ENCODE assay signal across 8 cellular contexts in the genomic region with DNA sequence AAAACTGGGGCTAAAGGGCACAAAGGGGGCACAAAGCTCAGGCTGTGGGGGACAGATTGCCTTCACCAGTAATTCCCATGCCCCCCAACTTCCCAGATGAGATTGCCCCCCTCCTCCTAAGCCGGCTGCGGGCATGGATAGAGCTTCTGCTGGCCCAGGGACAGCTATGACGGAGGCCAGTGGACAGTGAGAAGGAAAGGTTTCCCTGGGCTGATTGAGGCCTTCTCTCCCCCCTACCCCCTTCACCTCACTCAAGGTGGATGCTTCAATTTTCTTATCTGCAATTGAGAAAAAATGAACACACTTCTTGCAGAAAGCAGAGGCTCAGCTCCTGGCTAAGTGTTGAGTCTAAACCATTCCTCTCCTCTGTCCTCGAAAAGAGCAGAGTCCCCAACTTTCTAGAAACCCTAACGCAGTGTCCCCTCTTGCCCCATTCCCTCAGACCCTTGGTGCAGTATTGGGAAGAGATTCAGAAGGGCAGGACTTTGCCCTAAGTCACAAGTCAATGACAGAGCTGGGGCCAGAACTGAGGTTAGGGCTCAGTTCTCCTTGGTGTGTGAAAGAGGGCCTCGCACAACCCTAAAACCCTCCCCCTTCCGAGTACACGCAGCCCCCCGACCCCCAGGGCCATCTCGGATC. TPM values are rescaled to one million over a fixed set of nuclear protein-coding genes. Genes with fewer than 3 reads are reported as not detected.
DNase-seq lines count a peak whose midpoint lies in the region; ATAC-seq, FAIRE-seq and TF ChIP-seq lines count a peak whose summit lies in the region.
"Had no signal": no experiment of that assay in that cellular context is flagged by ENCODE, and none has a peak within 500 bp of the region (broad histone marks: within the 10 kb centered on the region; RNA-seq: fewer than 3 reads in every experiment).

No MANE protein-coding gene starts in this region.

- H4K5ac ChIP-seq in IMR-90 (ENCODE audit: low read depth, low read length), result peak overlapping the region; percentile 3

- peaks cover 13% of the 10 kb centered on the region; the same call in 1 of the 2 replicates for H3K9me1 ChIP-seq in IMR-90 (ENCODE audit: insufficient read depth, low read length)
- peaks cover 2% of the 10 kb centered on the region for H3K9me1 ChIP-seq in keratinocyte (ENCODE audit: control insufficient read depth, extremely low read depth, insufficient read depth, low read length)

- TF ChIP-seq RAD21 in IMR-90 (IDR thresholded peaks at IDR 0.05; ENCODE audit: low read length), result no peak

- peaks cover 44% of the 10 kb centered on the region for H3K4me1 Mint-ChIP-seq in astrocyte (ENCODE audit: low read depth, unreplicated experiment)

- H2AK9ac ChIP-seq in IMR-90 (replicated peaks; ENCODE audit: low read depth, low read length, poor library complexity), result peak overlapping the region; percentile 93

- H3K9me3 ChIP-seq in IMR-90 (ENCODE audit: control insufficient read depth, insufficient read depth, low read length), result no peaks in the 10 kb centered on the region
- H3K9me3 ChIP-seq in astrocyte (ENCODE audit: insufficient read depth, low read depth, low read length), result no peaks in the 10 kb centered on the region
- H3K9me3 ChIP-seq in keratinocyte (ENCODE audit: control insufficient read depth, low read depth, low read length), result no peaks in the 10 kb centered on the region
- H3K9me3 ChIP-seq in stomach smooth muscle (ENCODE audit: control insufficient read depth in 2 of 2, low read length in 2 of 2), result no peaks in the 10 kb centered on the region

- no peak for TF ChIP-seq CTCF in IMR-90 (conservative IDR thresholded peaks at IDR 0.05; ENCODE audit: low read depth, low read length)
- TF ChIP-seq CTCF in astrocyte (IDR thresholded peaks at IDR 0.05; ENCODE audit: insufficient read depth, low read depth, low read length), result no peak
- no peak for TF ChIP-seq CTCF in keratinocyte (optimal IDR thresholded peaks at IDR 0.05 in 1 of 3, IDR thresholded peaks at IDR 0.05 in 1 of 3, conservative IDR thresholded peaks at IDR 0.05 in 1 of 3; ENCODE audit: extremely low read depth in 1 of 3, insufficient read depth in 2 of 3, low read length in 3 of 3)

- no peak for FAIRE-seq in astrocyte (lab: Jason Lieb, UNC)
- FAIRE-seq in keratinocyte (lab: Jason Lieb, UNC), result no peak

- H3K4me2 ChIP-seq in IMR-90 (ENCODE audit: low read depth, low read length) (peak overlapping the region; percentile 80), astrocyte (ENCODE audit: low read length) (peak overlapping the region; percentile 95), keratinocyte (ENCODE audit: control insufficient read depth, extremely low read depth, insufficient read depth, low read depth, low read length) (peak overlapping the region; percentile 77)

- in situ Hi-C loops in IMR-90 (cut with MboI; ENCODE audit: low sequenced_read_pairs), result loop anchor here (25.0 kb wide), 1 partner anchor 565 kb away; a partner anchor contains a TSS

- H3K14ac ChIP-seq in IMR-90 (replicated peaks; ENCODE audit: low read depth, low read length), result peak overlapping the region; percentile 94

- DNase-seq in IMR-90 (no peak), astrocyte (ENCODE audit: low read depth) (no peak), keratinocyte (ENCODE audit: low read depth, low spot score) (no peak), cerebellar cortex (ENCODE audit: low spot score) (no peak), activated gamma-delta T cell treated with Interleukin-2 at 50 U/mL for 16 hours (no peak)

- H2BK120ac ChIP-seq in IMR-90 (ENCODE audit: low read depth, low read length), result peak overlapping the region; percentile 33

- H3K27ac Mint-ChIP-seq in astrocyte (ENCODE audit: unreplicated experiment), result peak overlapping the region; percentile 62

- no peaks in the 10 kb centered on the region for H3K36me3 Mint-ChIP-seq in astrocyte (ENCODE audit: low read depth, unreplicated experiment)

- H3K9ac ChIP-seq in IMR-90 (ENCODE audit: low read depth, low read length) (peak overlapping the region; percentile 95), astrocyte (ENCODE audit: low read length) (peak overlapping the region; percentile 99), keratinocyte (ENCODE audit: control insufficient read depth, extremely low read depth, insufficient read depth, low read length) (peak overlapping the region; percentile 99), stomach smooth muscle (ENCODE audit: low read length in 2 of 2) (peak overlapping the region; percentile 95 to 96)

- peaks cover 0 to 53% of the 10 kb centered on the region in 2 experiments; a peak in 3 of 4 replicates for H3K79me1 ChIP-seq in IMR-90 (ENCODE audit: low read depth in 1 of 2, low read length in 2 of 2)

- H2BK5ac ChIP-seq in IMR-90 (ENCODE audit: low read depth, low read length, poor library complexity, severe bottlenecking), result peak overlapping the region; percentile 73

- peaks cover 57% of the 10 kb centered on the region for H3K79me2 ChIP-seq in astrocyte (ENCODE audit: insufficient read depth, low read length)
- peaks cover 57% of the 10 kb centered on the region for H3K79me2 ChIP-seq in keratinocyte (ENCODE audit: control insufficient read depth, insufficient read depth, low read length)

- 0 out of 2 replicates have a peak, but pooled peaks have one; percentile 16 for TF ChIP-seq POLR2A in IMR-90 (IDR thresholded peaks at IDR 0.05; ENCODE audit: low read depth, low read length)

- H4K20me1 ChIP-seq in IMR-90 (ENCODE audit: insufficient read depth, low read length) (peaks cover 35% of the 10 kb centered on the region), astrocyte (ENCODE audit: insufficient read depth, low read length) (peaks cover 36% of the 10 kb centered on the region), keratinocyte (ENCODE audit: control insufficient read depth, extremely low read depth, insufficient read depth, low read length) (peaks cover 8% of the 10 kb centered on the region)

- dilution Hi-C loops in IMR-90 (cut with HindIII; ENCODE audit: low sequenced_read_pairs, unreplicated experiment), result no loop called here
- dilution Hi-C loops in keratinocyte (cut with MboI; ENCODE audit: extremely low pct_ligation_motif_present, low sequenced_read_pairs), result no loop called here

- CTCF ChIA-PET in IMR-90 (lab: Yijun Ruan, JAX), result interaction anchor here (0.6 kb wide), 1 partner anchor 27 kb away, joined by 3 read pairs; no protein-coding TSS in a partner anchor

- POLR2A ChIA-PET in IMR-90 (lab: Charles Lee; ENCODE audit: unreplicated experiment), result interaction anchor here (0.6 to 1.5 kb wide), 3 partner anchors 10 to 71 kb away, joined by 5 to 11 read pairs (median 6); no protein-coding TSS in a partner anchor

- H4K8ac ChIP-seq in IMR-90 (ENCODE audit: low read depth in 2 of 2, low read length in 2 of 2), result peak overlapping the region; percentile 43 to 59; a peak in 3 of 4 replicates

- no CpG with 5 or more reads among the region's 10 CpGs for WGBS in IMR-90 (ENCODE audit: extremely low coverage in 2 of 2, insufficient read length in 1 of 2), 2 experiments

- peak overlapping the region; percentile 74 for H3K4me3 ChIP-seq in IMR-90 (ENCODE audit: insufficient read depth, low read depth, low read length)
- H3K4me3 ChIP-seq in astrocyte (ENCODE audit: insufficient read depth, low read depth, low read length), result peak overlapping the region; percentile 92
- H3K4me3 ChIP-seq in keratinocyte (ENCODE audit: control insufficient read depth in 2 of 3, extremely low read depth in 1 of 3, insufficient read depth in 2 of 3, low read depth in 1 of 3, low read length in 3 of 3), result peak overlapping the region; percentile 92 to 100 (median 99)
- peak overlapping the region; percentile 77 to 91 for H3K4me3 ChIP-seq in stomach smooth muscle (ENCODE audit: low read length in 2 of 2)

- H2AFZ ChIP-seq in IMR-90 (replicated peaks; ENCODE audit: low read length, poor library complexity) (peak overlapping the region; percentile 79), astrocyte (ENCODE audit: low read depth, low read length) (no peak overlapping the region), keratinocyte (ENCODE audit: control insufficient read depth, low read length) (no peak overlapping the region)

- intact Hi-C loops in IMR-90 (cut with micrococcal nuclease), result no loop called here

- no peaks in the 10 kb centered on the region for H3K27me3 ChIP-seq in IMR-90 (ENCODE audit: control insufficient read depth, insufficient read depth, low read length)
- no peaks in the 10 kb centered on the region for H3K27me3 ChIP-seq in astrocyte (ENCODE audit: insufficient read depth, low read length)
- H3K27me3 ChIP-seq in keratinocyte (ENCODE audit: control insufficient read depth, extremely low read depth, insufficient read depth, low read length), result no peaks in the 10 kb centered on the region
- no peaks in the 10 kb centered on the region for H3K27me3 ChIP-seq in stomach smooth muscle (ENCODE audit: control insufficient read depth in 1 of 2, insufficient read depth in 2 of 2, low read length in 2 of 2)

- peak overlapping the region; percentile 84 for H3K4ac ChIP-seq in IMR-90 (ENCODE audit: low read depth, low read length)

- H3K4me1 ChIP-seq in IMR-90 (ENCODE audit: control insufficient read depth, insufficient read depth, low read length), result peaks cover 35% of the 10 kb centered on the region
- H3K4me1 ChIP-seq in astrocyte (ENCODE audit: insufficient read depth, low read length), result peaks cover 49% of the 10 kb centered on the region
- peaks cover 51% of the 10 kb centered on the region for H3K4me1 ChIP-seq in keratinocyte (ENCODE audit: control insufficient read depth, extremely low read depth, insufficient read depth, low read length)
- peaks cover 52% of the 10 kb centered on the region for H3K4me1 ChIP-seq in stomach smooth muscle (ENCODE audit: control insufficient read depth, insufficient read depth, low read length)

- H3K18ac ChIP-seq in IMR-90 (ENCODE audit: low read depth, low read length), result peak overlapping the region; percentile 82

- H3K27ac ChIP-seq in IMR-90 (ENCODE audit: insufficient read depth, low read length) (peak overlapping the region; percentile 91), astrocyte (ENCODE audit: low read depth, low read length) (peak overlapping the region; percentile 90), keratinocyte (ENCODE audit: control insufficient read depth, insufficient read depth, low read length) (peak overlapping the region; percentile 98), stomach smooth muscle (ENCODE audit: low read length) (peak overlapping the region; percentile 85)

- H3K36me3 ChIP-seq in IMR-90 (ENCODE audit: control insufficient read depth, insufficient read depth, low read length), result peaks cover 4% of the 10 kb centered on the region; the same call in 1 of the 2 replicates
- no peaks in the 10 kb centered on the region for H3K36me3 ChIP-seq in astrocyte (ENCODE audit: insufficient read depth, low read length)
- H3K36me3 ChIP-seq in keratinocyte (ENCODE audit: control insufficient read depth in 2 of 2, extremely low read depth in 1 of 2, insufficient read depth in 2 of 2, low read length in 2 of 2), result peaks cover 3 to 16% of the 10 kb centered on the region in 2 experiments
- no peaks in the 10 kb centered on the region for H3K36me3 ChIP-seq in stomach smooth muscle (ENCODE audit: control insufficient read depth in 2 of 2, insufficient read depth in 2 of 2, low read length in 2 of 2)

- peak overlapping the region; percentile 19; the same call in 1 of the 3 replicates for H2BK15ac ChIP-seq in IMR-90 (ENCODE audit: low read depth, low read length)

- BruUV-seq in IMR-90 (replicated peaks; lab: Mats Ljungman, UMichigan), result TSS peak; percentile 48

- ATAC-seq in IMR-90 (ENCODE audit: low read depth) (no peak), HG02970 (IDR thresholded peaks at IDR 0.05; ENCODE audit: low FRiP score, unreplicated experiment) (no peak)

- peak overlapping the region; percentile 68 for H2AK5ac ChIP-seq in IMR-90 (ENCODE audit: low read depth, low read length)

- H3K23ac ChIP-seq in IMR-90 (ENCODE audit: low read depth, low read length), result peak overlapping the region; percentile 92

- H3K9me3 Mint-ChIP-seq in astrocyte (ENCODE audit: unreplicated experiment), result no peaks in the 10 kb centered on the region

- peak overlapping the region; percentile 85 for H3K56ac ChIP-seq in IMR-90 (ENCODE audit: extremely low read depth, insufficient read depth, low read length)

- no peaks in the 10 kb centered on the region for H3K27me3 Mint-ChIP-seq in astrocyte (ENCODE audit: low read depth, unreplicated experiment)

- H2BK20ac ChIP-seq in IMR-90 (ENCODE audit: low read depth, low read length), result 0 out of 2 replicates have a peak overlapping the region, but pooled peaks have one; percentile 28

- peak overlapping the region; percentile 97 for H3K4me3 Mint-ChIP-seq in astrocyte (ENCODE audit: unreplicated experiment)

- H4K91ac ChIP-seq in IMR-90 (ENCODE audit: insufficient read depth, low read depth, low read length), result peak overlapping the region; percentile 89

RNA-seq across cellular contexts. Expression of a gene that starts 0.8 kb away (rescaled TPM):
- total RNA-seq in IMR-90 (2012; rRNA removed), result 265 and 275 TPM in 2 replicates
- polyA plus RNA-seq in IMR-90 (2012; rRNA removed), result 181 and 203 TPM in 2 replicates
- 183 and 191 TPM in 2 replicates for polyA plus RNA-seq in IMR-90 (2012; cell fraction: cytosol; rRNA removed)
- polyA plus RNA-seq in IMR-90 (2012; cell fraction: nucleus; rRNA removed; ENCODE audit: low replicate concordance), result 58.2 and 85.3 TPM in 2 replicates
- 125 and 135 TPM in 2 replicates for total RNA-seq in astrocyte
- 114 to 206 TPM (median 140 TPM) in 3 replicates for polyA plus RNA-seq in keratinocyte
- 28.2 TPM for polyA plus RNA-seq in keratinocyte (2011; ENCODE audit: low read depth)
- 68.5 and 78.5 TPM in 2 replicates for polyA plus RNA-seq in keratinocyte (2011; cell fraction: cytosol; rRNA removed)
- polyA plus RNA-seq in keratinocyte (2011; cell fraction: nucleus; rRNA removed), result 189 and 212 TPM in 2 replicates
- polyA plus RNA-seq in keratinocyte (2012; ENCODE audit: low replicate concordance), result 187 and 229 TPM in 2 replicates
- 183 to 252 TPM (median 197 TPM) in 3 replicates for polyA minus RNA-seq in keratinocyte
- polyA minus RNA-seq in keratinocyte (2011; cell fraction: cytosol; rRNA and poly(A)+ RNA removed), result 145 TPM
- polyA minus RNA-seq in keratinocyte (2011; cell fraction: nucleus; rRNA and poly(A)+ RNA removed), result 171 and 233 TPM in 2 replicates

RNA-seq across cellular contexts. Expression of a gene that starts 15.5 kb away (rescaled TPM):
- total RNA-seq in IMR-90 (2012; rRNA removed), result 12.9 and 16.7 TPM in 2 replicates
- 24.6 and 29.2 TPM in 2 replicates for polyA plus RNA-seq in IMR-90 (2012; rRNA removed)
- 35.1 and 52.6 TPM in 2 replicates for polyA plus RNA-seq in IMR-90 (2012; cell fraction: cytosol; rRNA removed)
- 10.9 and 29.3 TPM in 2 replicates for polyA plus RNA-seq in IMR-90 (2012; cell fraction: nucleus; rRNA removed; ENCODE audit: low replicate concordance)
- 20.4 and 25.2 TPM in 2 replicates for total RNA-seq in astrocyte
- 16.8 to 29.8 TPM (median 22.0 TPM) in 3 replicates for polyA plus RNA-seq in keratinocyte
- 2.4 TPM for polyA plus RNA-seq in keratinocyte (2011; ENCODE audit: low read depth)
- 18.0 and 21.4 TPM in 2 replicates for polyA plus RNA-seq in keratinocyte (2011; cell fraction: cytosol; rRNA removed)
- polyA plus RNA-seq in keratinocyte (2011; cell fraction: nucleus; rRNA removed), result 17.8 and 20.3 TPM in 2 replicates
- 13.0 and 16.6 TPM in 2 replicates for polyA plus RNA-seq in keratinocyte (2012; ENCODE audit: low replicate concordance)
- 41.4 to 75.8 TPM (median 52.7 TPM) in 3 replicates for polyA minus RNA-seq in keratinocyte
- polyA minus RNA-seq in keratinocyte (2011; cell fraction: cytosol; rRNA and poly(A)+ RNA removed), result 55.8 TPM
- 14.1 and 18.9 TPM in 2 replicates for polyA minus RNA-seq in keratinocyte (2011; cell fraction: nucleus; rRNA and poly(A)+ RNA removed)

RNA-seq across cellular contexts. Expression of a gene that starts 30.7 kb away (rescaled TPM):
- not detected in 2 replicates for total RNA-seq in IMR-90 (2012; rRNA removed)
- polyA plus RNA-seq in IMR-90 (2012; rRNA removed), result not detected in 2 replicates
- polyA plus RNA-seq in IMR-90 (2012; cell fraction: cytosol; rRNA removed), result not detected in 2 replicates
- not detected in 2 replicates for polyA plus RNA-seq in IMR-90 (2012; cell fraction: nucleus; rRNA removed; ENCODE audit: low replicate concordance)
- not detected in 2 replicates for total RNA-seq in astrocyte
- not detected in 3 replicates for polyA plus RNA-seq in keratinocyte
- not detected for polyA plus RNA-seq in keratinocyte (2011; ENCODE audit: low read depth)
- polyA plus RNA-seq in keratinocyte (2011; cell fraction: cytosol; rRNA removed), result not detected in 2 replicates
- polyA plus RNA-seq in keratinocyte (2011; cell fraction: nucleus; rRNA removed), result 0.22 TPM in 1 of 2 replicates, not detected in the other
- polyA plus RNA-seq in keratinocyte (2012; ENCODE audit: low replicate concordance), result 0.34 and 0.44 TPM in 2 replicates
- polyA minus RNA-seq in keratinocyte, result not detected in 3 replicates
- not detected for polyA minus RNA-seq in keratinocyte (2011; cell fraction: cytosol; rRNA and poly(A)+ RNA removed)
- polyA minus RNA-seq in keratinocyte (2011; cell fraction: nucleus; rRNA and poly(A)+ RNA removed), result not detected in 2 replicates
- total RNA-seq: LHCN-M2 had no signal

RNA-seq across cellular contexts. Expression of a gene that starts 39.3 kb away (rescaled TPM):
- total RNA-seq in IMR-90 (2012; rRNA removed), result not detected in 2 replicates
- 0.12 and 0.13 TPM in 2 replicates for polyA plus RNA-seq in IMR-90 (2012; rRNA removed)
- 0.11 and 0.16 TPM in 2 replicates for polyA plus RNA-seq in IMR-90 (2012; cell fraction: cytosol; rRNA removed)
- polyA plus RNA-seq in IMR-90 (2012; cell fraction: nucleus; rRNA removed; ENCODE audit: low replicate concordance), result 0.37 and 1.2 TPM in 2 replicates
- 0.19 and 0.20 TPM in 2 replicates for total RNA-seq in astrocyte
- polyA plus RNA-seq in keratinocyte, result 0.08 TPM in 1 of 3 replicates, not detected in the others
- 0.12 TPM for polyA plus RNA-seq in keratinocyte (2011; ENCODE audit: low read depth)
- not detected in 2 replicates for polyA plus RNA-seq in keratinocyte (2011; cell fraction: cytosol; rRNA removed)
- 0.05 and 0.16 TPM in 2 replicates for polyA plus RNA-seq in keratinocyte (2011; cell fraction: nucleus; rRNA removed)
- polyA plus RNA-seq in keratinocyte (2012; ENCODE audit: low replicate concordance), result 0.17 TPM in 1 of 2 replicates, not detected in the other
- not detected in 3 replicates for polyA minus RNA-seq in keratinocyte
- not detected for polyA minus RNA-seq in keratinocyte (2011; cell fraction: cytosol; rRNA and poly(A)+ RNA removed)
- not detected in 2 replicates for polyA minus RNA-seq in keratinocyte (2011; cell fraction: nucleus; rRNA and poly(A)+ RNA removed)

RNA-seq across cellular contexts. Expression of a gene that starts 40.8 kb away (rescaled TPM):
- not detected in 2 replicates for total RNA-seq in IMR-90 (2012; rRNA removed)
- not detected in 2 replicates for polyA plus RNA-seq in IMR-90 (2012; rRNA removed)
- not detected in 2 replicates for polyA plus RNA-seq in IMR-90 (2012; cell fraction: cytosol; rRNA removed)
- not detected in 2 replicates for polyA plus RNA-seq in IMR-90 (2012; cell fraction: nucleus; rRNA removed; ENCODE audit: low replicate concordance)
- total RNA-seq in astrocyte, result not detected in 2 replicates
- polyA plus RNA-seq in keratinocyte, result not detected in 3 replicates
- not detected for polyA plus RNA-seq in keratinocyte (2011; ENCODE audit: low read depth)
- polyA plus RNA-seq in keratinocyte (2011; cell fraction: cytosol; rRNA removed), result not detected in 2 replicates
- polyA plus RNA-seq in keratinocyte (2011; cell fraction: nucleus; rRNA removed), result not detected in 2 replicates
- polyA plus RNA-seq in keratinocyte (2012; ENCODE audit: low replicate concordance), result not detected in 2 replicates
- polyA minus RNA-seq in keratinocyte, result not detected in 3 replicates
- polyA minus RNA-seq in keratinocyte (2011; cell fraction: cytosol; rRNA and poly(A)+ RNA removed), result not detected
- polyA minus RNA-seq in keratinocyte (2011; cell fraction: nucleus; rRNA and poly(A)+ RNA removed), result not detected in 2 replicates
- total RNA-seq: LHCN-M2 had no signal
